In genomic region chr5:65832603-65833228, GRCh38 we compare ENCODE assay signal across 23 cellular contexts.
DNase-seq lines count a peak whose midpoint lies in the region; ATAC-seq, FAIRE-seq and TF ChIP-seq lines count a peak whose summit lies in the region.
"Had no signal": no experiment of that assay in that cellular context is flagged by ENCODE, and none has a peak within 500 bp of the region (broad histone marks: within the 10 kb centered on the region; RNA-seq: fewer than 3 reads in every experiment).

No MANE protein-coding gene starts in this region.

- intact Hi-C loops in IMR-90 (cut with micrococcal nuclease): no loop called here
- intact Hi-C loops in naive thymus-derived CD4-positive, alpha-beta T cell (cut with micrococcal nuclease): loop anchor here in 1 of 2 donors (5.0 kb wide), 1 partner anchor 35 kb away; no protein-coding TSS in a partner anchor

- H3K4me2 ChIP-seq in IMR-90 (ENCODE audit: low read depth, low read length): no peak overlapping the region

- no peak overlapping the region for H4K91ac ChIP-seq in IMR-90 (ENCODE audit: insufficient read depth, low read depth, low read length)

- H3K27ac ChIP-seq in IMR-90 (ENCODE audit: insufficient read depth, low read length) (no peak overlapping the region), layer of hippocampus (ENCODE audit: low read depth, low read length) (peak overlapping the region; percentile 93)
- H3K27ac ChIP-seq in naive thymus-derived CD4-positive, alpha-beta T cell (ENCODE audit: low read depth, low read length): no peak overlapping the region
- H3K27ac ChIP-seq: tibial artery, VCaP had no signal

- no peak overlapping the region for H2BK20ac ChIP-seq in IMR-90 (ENCODE audit: low read depth, low read length)

- H3K36me3 ChIP-seq in IMR-90 (ENCODE audit: control insufficient read depth, insufficient read depth, low read length): no peaks in the 10 kb centered on the region
- no peaks in the 10 kb centered on the region for H3K36me3 ChIP-seq in naive thymus-derived CD4-positive, alpha-beta T cell (ENCODE audit: control insufficient read depth in 2 of 3, insufficient read depth in 3 of 3, low read length in 3 of 3)
- H3K36me3 ChIP-seq: gastrocnemius medialis, HAP-1, tibial artery had no signal

- H3K18ac ChIP-seq in IMR-90 (ENCODE audit: low read depth, low read length): no peak overlapping the region

- no peak overlapping the region for H2BK120ac ChIP-seq in IMR-90 (ENCODE audit: low read depth, low read length)

- H2BK15ac ChIP-seq in IMR-90 (ENCODE audit: low read depth, low read length): no peak overlapping the region

- H3K4ac ChIP-seq in IMR-90 (ENCODE audit: low read depth, low read length): peak overlapping the region; percentile 20; the same call in 1 of the 2 replicates

- H2AFZ ChIP-seq in IMR-90 (replicated peaks; ENCODE audit: low read length, poor library complexity): no peak overlapping the region

- no peak overlapping the region for H4K8ac ChIP-seq in IMR-90 (ENCODE audit: low read depth in 2 of 2, low read length in 2 of 2)

- FAIRE-seq in GM12891 (lab: Jason Lieb, UNC): peak; percentile 33

- no peak for ATAC-seq in IMR-90 (ENCODE audit: low read depth)
- peak; percentile 40 for ATAC-seq in WTC11
- ATAC-seq in GM19452 (IDR thresholded peaks at IDR 0.05; ENCODE audit: unreplicated experiment): no peak
- ATAC-seq in naive thymus-derived CD4-positive, alpha-beta T cell: no peak
- ATAC-seq: Panc1; stimulated activated naive B cell treated with anti-CD40 and anti-IgM and Interleukin-4, amounts not matched to agents 10 μg/mL and 1 μg/mL and 100 μg/mL, for 72 hours; T-helper 17 cell had no signal

- DNase-seq in GM12891 (ENCODE audit: insufficient read length, low spot score) (no peak), IMR-90 (no peak), WTC11 (ENCODE audit: low spot score) (no peak), ecto neural progenitor cell (ENCODE audit: low spot score) (no peak)
- no peak for DNase-seq in naive thymus-derived CD4-positive, alpha-beta T cell
- DNase-seq: activated CD8-positive, alpha-beta memory T cell treated with anti-CD3 and anti-CD28 coated beads, Interleukin-2, amount 50 U/mL, for 4 hours; CD4-positive, alpha-beta T cell; erythroblast; gastrocnemius medialis; Karpas-422; kidney glomerular epithelial cell; midbrain; NCI-H2081 treated with DMSO at 0.1 percent for 48 hours; nephron progenitor cell; stimulated activated CD4-positive, alpha-beta T cell treated with anti-CD3 and anti-CD28 coated beads, Interleukin-2, amount 100 ng/mL, for 24 hours; stimulated activated naive B cell treated with anti-CD40 and anti-IgM and Interleukin-4, amounts not matched to agents 10 μg/mL and 1 μg/mL and 100 μg/mL, for 72 hours; T-helper 17 cell; tibial artery had no signal

- peaks cover 10% of the 10 kb centered on the region for H3K4me1 Mint-ChIP-seq in WTC11
- H3K4me1 Mint-ChIP-seq in naive thymus-derived CD4-positive, alpha-beta T cell: peaks cover 0 to 5% (median 0%) of the 10 kb centered on the region in 7 donors
- H3K4me1 Mint-ChIP-seq: stimulated activated naive B cell treated with anti-CD40 and anti-IgM and Interleukin-4, amounts not matched to agents 10 μg/mL and 1 μg/mL and 100 μg/mL, for 72 hours had no signal

- H4K5ac ChIP-seq in IMR-90 (ENCODE audit: low read depth, low read length): no peak overlapping the region

- TF ChIP-seq POLR2A in GM12891 (IDR thresholded peaks at IDR 0.05; ENCODE audit: low read depth, low read length) (no peak), IMR-90 (IDR thresholded peaks at IDR 0.05; ENCODE audit: low read depth, low read length) (no peak)

- H2AK9ac ChIP-seq in IMR-90 (replicated peaks; ENCODE audit: low read depth, low read length, poor library complexity): no peak overlapping the region

- CTCF ChIA-PET in IMR-90 (lab: Yijun Ruan, JAX): interaction anchor here (0.6 kb wide), 1 partner anchor 13 kb away, joined by 3 read pairs; no protein-coding TSS in a partner anchor
- CTCF ChIA-PET in WTC11 (lab: Charles Lee): no interaction called here
- CTCF ChIA-PET in naive thymus-derived CD4-positive, alpha-beta T cell (lab: Charles Lee): no interaction called here

- H3K27me3 ChIP-seq in IMR-90 (ENCODE audit: control insufficient read depth, insufficient read depth, low read length) (no peaks in the 10 kb centered on the region), layer of hippocampus (ENCODE audit: control insufficient read depth, insufficient read depth, low read length) (no peaks in the 10 kb centered on the region)
- no peaks in the 10 kb centered on the region for H3K27me3 ChIP-seq in naive thymus-derived CD4-positive, alpha-beta T cell (ENCODE audit: control insufficient read depth in 2 of 2, insufficient read depth in 2 of 2, low read length in 2 of 2)
- H3K27me3 ChIP-seq: gastrocnemius medialis, tibial artery had no signal

- no peaks in the 10 kb centered on the region for H3K27me3 Mint-ChIP-seq in WTC11 (ENCODE audit: low read depth)
- peaks cover 0 to 2% (median 0%) of the 10 kb centered on the region in 5 donors for H3K27me3 Mint-ChIP-seq in naive thymus-derived CD4-positive, alpha-beta T cell
- H3K27me3 Mint-ChIP-seq: CD4-positive, alpha-beta T cell; stimulated activated naive B cell treated with anti-CD40 and anti-IgM and Interleukin-4, amounts not matched to agents 10 μg/mL and 1 μg/mL and 100 μg/mL, for 72 hours; T-helper 17 cell had no signal

- no peaks in the 10 kb centered on the region for H4K20me1 ChIP-seq in IMR-90 (ENCODE audit: insufficient read depth, low read length)

- POLR2A ChIA-PET in IMR-90 (lab: Charles Lee; ENCODE audit: unreplicated experiment) (no interaction called here), WTC11 (lab: Charles Lee) (no interaction called here)
- POLR2A ChIA-PET in naive thymus-derived CD4-positive, alpha-beta T cell (lab: Charles Lee): no interaction called here

- H3K9me3 Mint-ChIP-seq in WTC11: no peaks in the 10 kb centered on the region
- H3K9me3 Mint-ChIP-seq in naive thymus-derived CD4-positive, alpha-beta T cell: no peaks in the 10 kb centered on the region
- H3K9me3 Mint-ChIP-seq: CD4-positive, alpha-beta T cell; nephron progenitor cell; stimulated activated naive B cell treated with anti-CD40 and anti-IgM and Interleukin-4, amounts not matched to agents 10 μg/mL and 1 μg/mL and 100 μg/mL, for 72 hours had no signal

- H3K4me3 Mint-ChIP-seq in WTC11: no peak overlapping the region
- H3K4me3 Mint-ChIP-seq in naive thymus-derived CD4-positive, alpha-beta T cell: no peak overlapping the region
- H3K4me3 Mint-ChIP-seq: CD4-positive, alpha-beta T cell; nephron progenitor cell; stimulated activated naive B cell treated with anti-CD40 and anti-IgM and Interleukin-4, amounts not matched to agents 10 μg/mL and 1 μg/mL and 100 μg/mL, for 72 hours; T-helper 17 cell had no signal

- TF ChIP-seq CTCF in IMR-90 (conservative IDR thresholded peaks at IDR 0.05; ENCODE audit: low read depth, low read length) (no peak), WTC11 (IDR thresholded peaks at IDR 0.05) (no peak)

- H3K9me3 ChIP-seq in IMR-90 (ENCODE audit: control insufficient read depth, insufficient read depth, low read length): no peaks in the 10 kb centered on the region
- H3K9me3 ChIP-seq in naive thymus-derived CD4-positive, alpha-beta T cell (ENCODE audit: control insufficient read depth in 2 of 3, low read length in 3 of 3): no peaks in the 10 kb centered on the region
- H3K9me3 ChIP-seq: gastrocnemius medialis, HAP-1, tibial artery had no signal

- peaks cover 15% of the 10 kb centered on the region for H3K4me1 ChIP-seq in IMR-90 (ENCODE audit: control insufficient read depth, insufficient read depth, low read length)
- H3K4me1 ChIP-seq in naive thymus-derived CD4-positive, alpha-beta T cell (ENCODE audit: control insufficient read depth in 2 of 2, insufficient read depth in 2 of 2, low read length in 2 of 2): no peaks in the 10 kb centered on the region

- peak overlapping the region; percentile 16; the same call in 1 of the 2 replicates for H3K27ac Mint-ChIP-seq in WTC11
- H3K27ac Mint-ChIP-seq in naive thymus-derived CD4-positive, alpha-beta T cell: peak overlapping the region in 1 of 9 donors; percentile 17
- H3K27ac Mint-ChIP-seq: CD4-positive, alpha-beta T cell; nephron progenitor cell; stimulated activated naive B cell treated with anti-CD40 and anti-IgM and Interleukin-4, amounts not matched to agents 10 μg/mL and 1 μg/mL and 100 μg/mL, for 72 hours; T-helper 17 cell had no signal

- no CpG with 5 or more reads among the region's 2 CpGs for WGBS in IMR-90 (ENCODE audit: extremely low coverage in 2 of 2, insufficient read length in 1 of 2), 2 experiments

- in situ Hi-C loops in IMR-90 (cut with MboI; ENCODE audit: low sequenced_read_pairs): no loop called here

- H3K36me3 Mint-ChIP-seq in WTC11: no peaks in the 10 kb centered on the region
- H3K36me3 Mint-ChIP-seq in naive thymus-derived CD4-positive, alpha-beta T cell: no peaks in the 10 kb centered on the region

- no peak overlapping the region for H2BK5ac ChIP-seq in IMR-90 (ENCODE audit: low read depth, low read length, poor library complexity, severe bottlenecking)

- H3K23ac ChIP-seq in IMR-90 (ENCODE audit: low read depth, low read length): no peak overlapping the region

- TF ChIP-seq RAD21 in IMR-90 (IDR thresholded peaks at IDR 0.05; ENCODE audit: low read length): no peak

- no peak overlapping the region for H3K56ac ChIP-seq in IMR-90 (ENCODE audit: extremely low read depth, insufficient read depth, low read length)

- H3K14ac ChIP-seq in IMR-90 (replicated peaks; ENCODE audit: low read depth, low read length): no peak overlapping the region

- H2AK5ac ChIP-seq in IMR-90 (ENCODE audit: low read depth, low read length): peak overlapping the region; percentile 6; the same call in 1 of the 2 replicates

- no peaks in the 10 kb centered on the region; a peak in 1 of 4 replicates for H3K79me1 ChIP-seq in IMR-90 (ENCODE audit: low read depth in 1 of 2, low read length in 2 of 2)

- H3K9ac ChIP-seq in IMR-90 (ENCODE audit: low read depth, low read length): no peak overlapping the region

- dilution Hi-C loops in IMR-90 (cut with HindIII; ENCODE audit: low sequenced_read_pairs, unreplicated experiment): no loop called here

- no peak overlapping the region for H3K4me3 ChIP-seq in IMR-90 (ENCODE audit: insufficient read depth, low read depth, low read length)
- H3K4me3 ChIP-seq in naive thymus-derived CD4-positive, alpha-beta T cell (ENCODE audit: low read length): no peak overlapping the region
- H3K4me3 ChIP-seq: gastrocnemius medialis, HAP-1, tibial artery had no signal

- H3K9me1 ChIP-seq in IMR-90 (ENCODE audit: insufficient read depth, low read length): peaks cover 3% of the 10 kb centered on the region; the same call in 1 of the 2 replicates

- no TSS peak for BruUV-seq in IMR-90 (replicated peaks; lab: Mats Ljungman, UMichigan)

TF ChIP-seq in GM12891, 5 proteins besides CTCF, POLR2A, EP300 and RAD21 (continues in another document):
- no peak for TF ChIP-seq SPI1 (IDR thresholded peaks at IDR 0.05; ENCODE audit: low read depth, low read length)
- TF ChIP-seq POLR2AphosphoS5 (IDR thresholded peaks at IDR 0.05; ENCODE audit: low read depth, low read length): no peak

TF ChIP-seq in IMR-90, 13 proteins besides CTCF, POLR2A, EP300 and RAD21 (continues in another document):
- no peak for TF ChIP-seq RFX5 (IDR thresholded peaks at IDR 0.05; ENCODE audit: low read depth, low read length)

TF ChIP-seq in WTC11, 78 proteins besides CTCF, POLR2A, EP300 and RAD21 (continues in another document):
- TF ChIP-seq GTF2I (CRISPR knock-in tag; conservative IDR thresholded peaks at IDR 0.05) (no peak), MXD4 (CRISPR knock-in tag; IDR thresholded peaks at IDR 0.05; ENCODE audit: borderline replicate concordance) (no peak)
